In genomic region chr9:133257398-133258053, GRCh38 we compare ENCODE assay signal across 1 cellular context.
TF ChIP-seq lines count a peak whose summit lies in the region.

No MANE protein-coding gene starts in this region.

TF ChIP-seq in HepG2, 621 proteins besides CTCF, POLR2A, EP300 and RAD21:
- TF ChIP-seq ZNF431 (CRISPR knock-in tag; IDR thresholded peaks at IDR 0.05; ENCODE audit: borderline replicate concordance, low read depth) (no peak), DR1 (CRISPR knock-in tag; IDR thresholded peaks at IDR 0.05) (no peak), IKZF1 (IDR thresholded peaks at IDR 0.05) (no peak), NR0B2 (CRISPR knock-in tag; IDR thresholded peaks at IDR 0.05) (no peak), LBX2 (CRISPR knock-in tag; IDR thresholded peaks at IDR 0.05; ENCODE audit: borderline replicate concordance) (no peak), TRIM22 (IDR thresholded peaks at IDR 0.05) (no peak), ZNF567 (CRISPR knock-in tag; IDR thresholded peaks at IDR 0.05; ENCODE audit: borderline replicate concordance) (no peak), TGIF2 (CRISPR knock-in tag; IDR thresholded peaks at IDR 0.05) (no peak), STAT5B (CRISPR knock-in tag; IDR thresholded peaks at IDR 0.05) (no peak), TCF7 (IDR thresholded peaks at IDR 0.05; ENCODE audit: low read depth) (no peak), ZNF562 (CRISPR knock-in tag; IDR thresholded peaks at IDR 0.05; ENCODE audit: borderline replicate concordance) (no peak), EHMT2 (IDR thresholded peaks at IDR 0.05; ENCODE audit: borderline replicate concordance, low read depth, low read length) (no peak), EED (CRISPR knock-in tag; IDR thresholded peaks at IDR 0.05) (no peak), ZNF788 (CRISPR knock-in tag; IDR thresholded peaks at IDR 0.05; ENCODE audit: borderline replicate concordance) (no peak)
